1 cellular context compared by ENCODE assay signal in the genomic region with DNA sequence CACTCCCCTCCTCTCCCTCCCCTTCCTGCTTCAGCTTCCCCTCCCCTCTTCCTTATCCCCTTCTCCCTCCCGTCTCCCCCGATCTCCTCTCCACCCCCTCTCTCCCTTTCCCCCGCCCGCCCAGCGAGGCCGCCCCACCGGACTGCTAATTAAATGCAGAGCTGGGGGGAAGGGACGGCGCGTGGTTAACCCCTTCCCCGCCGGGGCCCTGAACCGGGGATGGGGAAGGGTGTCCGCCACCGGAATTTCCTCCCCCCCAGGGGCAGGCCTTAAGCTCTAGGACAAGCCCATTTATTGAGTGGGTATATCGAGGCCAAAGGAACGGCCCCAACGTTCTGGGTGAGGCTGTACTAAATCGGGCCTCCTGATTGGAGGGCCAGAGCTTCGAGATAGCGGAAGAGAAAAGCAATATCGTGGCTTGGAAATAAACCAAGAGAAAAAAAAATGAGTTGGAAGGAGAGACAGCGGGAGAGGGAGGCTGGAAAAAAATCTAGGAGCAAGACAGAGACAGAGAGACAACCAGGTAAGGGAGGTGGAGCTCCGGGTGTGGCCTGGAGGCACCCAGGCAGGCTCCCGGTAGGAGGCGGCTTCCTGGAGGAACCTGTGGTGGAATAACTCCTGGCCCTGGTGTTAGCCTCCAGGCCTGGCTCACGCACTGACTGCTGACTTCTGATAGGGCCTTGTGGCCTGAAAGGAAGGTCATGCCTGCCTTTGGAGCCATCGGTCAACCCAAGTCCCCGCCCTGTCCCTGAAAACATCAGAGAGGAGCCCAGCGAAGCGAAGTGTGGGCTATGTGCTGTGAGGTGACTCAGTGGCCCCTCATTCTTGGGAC.
TF ChIP-seq lines count a peak whose summit lies in the region.

No MANE protein-coding gene starts in this region.

TF ChIP-seq in K562, 482 proteins besides CTCF, POLR2A, EP300 and RAD21 (continued from another document and continues in another):
- TF ChIP-seq SIN3A (IDR thresholded peaks at IDR 0.05; ENCODE audit: borderline replicate concordance in 2 of 2, control insufficient read depth in 1 of 2, low read depth in 2 of 2, low read length in 2 of 2): no peak
- no peak for TF ChIP-seq SRSF3 (IDR thresholded peaks at IDR 0.05; ENCODE audit: insufficient read depth, low read length)
- no peak for TF ChIP-seq BDP1 (IDR thresholded peaks at IDR 0.05; ENCODE audit: insufficient read depth, insufficient read length)
- peak; percentile 48; the same call in 1 of the 2 replicates for TF ChIP-seq SMARCE1 (IDR thresholded peaks at IDR 0.05)
- no peak for TF ChIP-seq TCFL5 (CRISPR knock-in tag; conservative IDR thresholded peaks at IDR 0.05)
- TF ChIP-seq CBX1 (IDR thresholded peaks at IDR 0.05; ENCODE audit: low read depth): peak; percentile 34; the same call in 1 of the 2 replicates
- no peak for TF ChIP-seq POLR3G (IDR thresholded peaks at IDR 0.05; ENCODE audit: extremely low read depth, insufficient read length, insufficient replicate concordance)
- TF ChIP-seq, protein P1, sequence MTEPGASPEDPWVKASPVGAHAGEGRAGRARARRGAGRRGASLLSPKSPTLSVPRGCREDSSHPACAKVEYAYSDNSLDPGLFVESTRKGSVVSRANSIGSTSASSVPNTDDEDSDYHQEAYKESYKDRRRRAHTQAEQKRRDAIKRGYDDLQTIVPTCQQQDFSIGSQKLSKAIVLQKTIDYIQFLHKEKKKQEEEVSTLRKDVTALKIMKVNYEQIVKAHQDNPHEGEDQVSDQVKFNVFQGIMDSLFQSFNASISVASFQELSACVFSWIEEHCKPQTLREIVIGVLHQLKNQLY (CRISPR knock-in tag; conservative IDR thresholded peaks at IDR 0.05): no peak
- no peak for TF ChIP-seq BCLAF1 (IDR thresholded peaks at IDR 0.05; ENCODE audit: borderline replicate concordance in 1 of 2, control insufficient read depth in 1 of 2, low read depth in 2 of 2, low read length in 1 of 2)
- no peak for TF ChIP-seq HOXB6 (CRISPR knock-in tag; IDR thresholded peaks at IDR 0.05; ENCODE audit: borderline replicate concordance)
- peak; percentile 61 for TF ChIP-seq NCOR1 (IDR thresholded peaks at IDR 0.05)
- no peak for TF ChIP-seq TCF7 (IDR thresholded peaks at IDR 0.05; ENCODE audit: borderline replicate concordance)
- TF ChIP-seq SIRT6 (IDR thresholded peaks at IDR 0.05; ENCODE audit: low read depth, low read length): no peak
- peak; percentile 83 for TF ChIP-seq GTF3C2 (IDR thresholded peaks at IDR 0.05; ENCODE audit: borderline replicate concordance, extremely low read depth, insufficient read length)
- TF ChIP-seq FUS (optimal IDR thresholded peaks at IDR 0.05; ENCODE audit: low read depth, low read length): no peak
- TF ChIP-seq GTF2B (IDR thresholded peaks at IDR 0.05; ENCODE audit: extremely low read depth, insufficient read length): no peak
- TF ChIP-seq SMARCA5 (IDR thresholded peaks at IDR 0.05): peak; percentile 99
- TF ChIP-seq, protein P2, sequence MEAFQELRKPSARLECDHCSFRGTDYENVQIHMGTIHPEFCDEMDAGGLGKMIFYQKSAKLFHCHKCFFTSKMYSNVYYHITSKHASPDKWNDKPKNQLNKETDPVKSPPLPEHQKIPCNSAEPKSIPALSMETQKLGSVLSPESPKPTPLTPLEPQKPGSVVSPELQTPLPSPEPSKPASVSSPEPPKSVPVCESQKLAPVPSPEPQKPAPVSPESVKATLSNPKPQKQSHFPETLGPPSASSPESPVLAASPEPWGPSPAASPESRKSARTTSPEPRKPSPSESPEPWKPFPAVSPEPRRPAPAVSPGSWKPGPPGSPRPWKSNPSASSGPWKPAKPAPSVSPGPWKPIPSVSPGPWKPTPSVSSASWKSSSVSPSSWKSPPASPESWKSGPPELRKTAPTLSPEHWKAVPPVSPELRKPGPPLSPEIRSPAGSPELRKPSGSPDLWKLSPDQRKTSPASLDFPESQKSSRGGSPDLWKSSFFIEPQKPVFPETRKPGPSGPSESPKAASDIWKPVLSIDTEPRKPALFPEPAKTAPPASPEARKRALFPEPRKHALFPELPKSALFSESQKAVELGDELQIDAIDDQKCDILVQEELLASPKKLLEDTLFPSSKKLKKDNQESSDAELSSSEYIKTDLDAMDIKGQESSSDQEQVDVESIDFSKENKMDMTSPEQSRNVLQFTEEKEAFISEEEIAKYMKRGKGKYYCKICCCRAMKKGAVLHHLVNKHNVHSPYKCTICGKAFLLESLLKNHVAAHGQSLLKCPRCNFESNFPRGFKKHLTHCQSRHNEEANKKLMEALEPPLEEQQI (IDR thresholded peaks at IDR 0.05): no peak
- TF ChIP-seq ZNF347 (CRISPR knock-in tag; IDR thresholded peaks at IDR 0.05; ENCODE audit: low read depth): no peak
- no peak for TF ChIP-seq NFE2L1 (tag; IDR thresholded peaks at IDR 0.05; ENCODE audit: borderline replicate concordance, low read depth)
- TF ChIP-seq SIN3B (IDR thresholded peaks at IDR 0.05; ENCODE audit: low read depth): no peak
- TF ChIP-seq, protein P3, sequence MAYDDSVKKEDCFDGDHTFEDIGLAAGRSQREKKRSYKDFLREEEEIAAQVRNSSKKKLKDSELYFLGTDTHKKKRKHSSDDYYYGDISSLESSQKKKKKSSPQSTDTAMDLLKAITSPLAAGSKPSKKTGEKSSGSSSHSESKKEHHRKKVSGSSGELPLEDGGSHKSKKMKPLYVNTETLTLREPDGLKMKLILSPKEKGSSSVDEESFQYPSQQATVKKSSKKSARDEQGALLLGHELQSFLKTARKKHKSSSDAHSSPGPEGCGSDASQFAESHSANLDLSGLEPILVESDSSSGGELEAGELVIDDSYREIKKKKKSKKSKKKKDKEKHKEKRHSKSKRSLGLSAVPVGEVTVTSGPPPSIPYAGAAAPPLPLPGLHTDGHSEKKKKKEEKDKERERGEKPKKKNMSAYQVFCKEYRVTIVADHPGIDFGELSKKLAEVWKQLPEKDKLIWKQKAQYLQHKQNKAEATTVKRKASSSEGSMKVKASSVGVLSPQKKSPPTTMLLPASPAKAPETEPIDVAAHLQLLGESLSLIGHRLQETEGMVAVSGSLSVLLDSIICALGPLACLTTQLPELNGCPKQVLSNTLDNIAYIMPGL (CRISPR knock-in tag; IDR thresholded peaks at IDR 0.05): no peak
- TF ChIP-seq MBD2 (IDR thresholded peaks at IDR 0.05; ENCODE audit: borderline replicate concordance, low read depth): no peak
- no peak for TF ChIP-seq RBM15 (IDR thresholded peaks at IDR 0.05; ENCODE audit: insufficient read depth, low read length)
- TF ChIP-seq MNT (conservative IDR thresholded peaks at IDR 0.05): peak; percentile 48; a peak in 3 of 4 replicates
- no peak for TF ChIP-seq ZNF184 (CRISPR knock-in tag; IDR thresholded peaks at IDR 0.05)
- TF ChIP-seq THAP7 (CRISPR knock-in tag; IDR thresholded peaks at IDR 0.05): no peak
- TF ChIP-seq CAMTA2 (CRISPR knock-in tag; conservative IDR thresholded peaks at IDR 0.05): no peak; the same call in 1 of the 2 replicates
- TF ChIP-seq ZNF518B (CRISPR knock-in tag; IDR thresholded peaks at IDR 0.05): no peak
- TF ChIP-seq ZBTB1 (CRISPR knock-in tag; IDR thresholded peaks at IDR 0.05; ENCODE audit: borderline replicate concordance, low read depth): 0 out of 2 replicates have a peak, but pooled peaks have one; percentile 17
- TF ChIP-seq ESRRA (IDR thresholded peaks at IDR 0.05; ENCODE audit: borderline replicate concordance, low read depth): peak; percentile 75
